In the genomic region with DNA sequence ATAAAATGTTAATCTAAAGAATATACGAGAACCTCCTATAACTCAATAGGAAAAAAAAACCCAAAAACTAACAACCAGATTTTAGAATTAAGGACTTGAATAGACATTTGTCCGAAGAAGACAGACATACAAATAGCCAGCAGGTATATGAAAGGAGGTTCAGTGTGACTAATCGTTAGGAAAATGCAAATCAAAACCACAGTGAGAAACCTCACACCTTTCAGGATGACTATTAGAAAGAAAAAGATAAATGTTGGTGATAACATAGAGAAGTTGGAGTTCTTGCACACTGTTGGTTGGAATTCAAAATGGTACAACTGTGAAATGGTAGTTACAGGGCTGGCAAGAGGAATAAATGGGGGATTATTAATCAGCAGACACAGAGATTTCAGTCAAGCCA, we compare ENCODE assay signal across 21 cellular contexts.
DNase-seq lines count a peak whose midpoint lies in the region; ATAC-seq and TF ChIP-seq lines count a peak whose summit lies in the region.
"Had no signal": no experiment of that assay in that cellular context is flagged by ENCODE, and none has a peak within 500 bp of the region (broad histone marks: within the 10 kb centered on the region; RNA-seq: fewer than 3 reads in every experiment).

No MANE protein-coding gene starts in this region.

- no peaks in the 10 kb centered on the region for H3K36me3 Mint-ChIP-seq in MCF 10A (ENCODE audit: insufficient read depth, unreplicated experiment)
- H3K36me3 Mint-ChIP-seq: T-cell had no signal

- no peaks in the 10 kb centered on the region for H3K27me3 ChIP-seq in gastroesophageal sphincter
- H3K27me3 ChIP-seq: MG63 had no signal

- no peak overlapping the region for H3K4me3 Mint-ChIP-seq in MCF 10A (ENCODE audit: unreplicated experiment)
- H3K4me3 Mint-ChIP-seq: CD4-positive, alpha-beta T cell; HFFc6; T-cell had no signal

- no peaks in the 10 kb centered on the region for H3K9me3 ChIP-seq in gastroesophageal sphincter
- H3K9me3 ChIP-seq: MG63 had no signal

- no peaks in the 10 kb centered on the region for H3K27me3 Mint-ChIP-seq in MCF 10A (ENCODE audit: insufficient read depth, unreplicated experiment)
- H3K27me3 Mint-ChIP-seq: CD4-positive, alpha-beta T cell; T-cell had no signal

- no peaks in the 10 kb centered on the region for H3K4me1 Mint-ChIP-seq in MCF 10A (ENCODE audit: insufficient read depth, unreplicated experiment)
- H3K4me1 Mint-ChIP-seq: T-cell had no signal

- peaks cover 33% of the 10 kb centered on the region for H3K9me3 Mint-ChIP-seq in MCF 10A (ENCODE audit: unreplicated experiment)

- H3K36me3 ChIP-seq in gastroesophageal sphincter = no peaks in the 10 kb centered on the region
- H3K36me3 ChIP-seq: MG63 had no signal

- peak; percentile 54 for ATAC-seq in GM18502 (IDR thresholded peaks at IDR 0.05; ENCODE audit: poor library complexity, unreplicated experiment)
- ATAC-seq in GM18868 (IDR thresholded peaks at IDR 0.05; ENCODE audit: unreplicated experiment) = peak; percentile 73
- peak; percentile 73 for ATAC-seq in HG02870 (IDR thresholded peaks at IDR 0.05; ENCODE audit: unreplicated experiment)
- ATAC-seq in HG03565 (IDR thresholded peaks at IDR 0.05; ENCODE audit: unreplicated experiment) = peak; percentile 80
- ATAC-seq in gastroesophageal sphincter = no peak
- ATAC-seq: Right ventricle myocardium inferior, T-cell had no signal

- no peak overlapping the region for H3K27ac ChIP-seq in gastroesophageal sphincter
- H3K27ac ChIP-seq: PC-9, SK-N-MC had no signal

- no TSS peak for BruUV-seq in MCF 10A (replicated peaks; lab: Mats Ljungman, UMichigan)

- no peak for TF ChIP-seq EP300 in gastroesophageal sphincter (IDR thresholded peaks at IDR 0.05)

- H3K27ac Mint-ChIP-seq in MCF 10A (ENCODE audit: low read depth, unreplicated experiment) = no peak overlapping the region
- H3K27ac Mint-ChIP-seq: CD4-positive, alpha-beta T cell; HFFc6; T-cell had no signal

- 50 to 78% methylated on average over 3 of the region's 3 CpGs for WGBS in gastroesophageal sphincter (ENCODE audit: low coverage in 1 of 2), 2 donors

- intact Hi-C loops in MCF 10A (cut with micrococcal nuclease) = no loop called here

- CTCF ChIA-PET in MCF 10A (lab: Yijun Ruan, JAX) = no interaction called here

- no peak for TF ChIP-seq POLR2A in gastroesophageal sphincter (IDR thresholded peaks at IDR 0.05)

- no peaks in the 10 kb centered on the region for H3K4me1 ChIP-seq in gastroesophageal sphincter

- H3K4me3 ChIP-seq in gastroesophageal sphincter = no peak overlapping the region
- H3K4me3 ChIP-seq: MG63, PC-9, SK-N-MC had no signal

- no peak for DNase-seq in MCF 10A (ENCODE audit: unreplicated experiment)
- DNase-seq in NCI-H146 (lab: John Stamatoyannopoulos, UW) = no peak
- DNase-seq in NCI-H128 (lab: John Stamatoyannopoulos, UW; ENCODE audit: unreplicated experiment) = no peak
- DNase-seq: CD4-positive, alpha-beta T cell; DMS79; HFFc6; KG1; MG63; NCI-H1105; NCI-H187 treated with DMSO at 0.1 percent for 48 hours; NCI-H446 treated with DMSO at 0.1 percent for 48 hours; NCI-H748 treated with DMSO at 0.1 percent for 48 hours; PC-9; T-cell had no signal

- POLR2A ChIA-PET in MCF 10A (lab: Yijun Ruan, JAX) = no interaction called here

- TF ChIP-seq CTCF in MCF 10A (IDR thresholded peaks at IDR 0.05; ENCODE audit: unreplicated experiment) (no peak), gastroesophageal sphincter (IDR thresholded peaks at IDR 0.05) (no peak)
